19 cellular contexts compared by ENCODE assay signal in the genomic region with DNA sequence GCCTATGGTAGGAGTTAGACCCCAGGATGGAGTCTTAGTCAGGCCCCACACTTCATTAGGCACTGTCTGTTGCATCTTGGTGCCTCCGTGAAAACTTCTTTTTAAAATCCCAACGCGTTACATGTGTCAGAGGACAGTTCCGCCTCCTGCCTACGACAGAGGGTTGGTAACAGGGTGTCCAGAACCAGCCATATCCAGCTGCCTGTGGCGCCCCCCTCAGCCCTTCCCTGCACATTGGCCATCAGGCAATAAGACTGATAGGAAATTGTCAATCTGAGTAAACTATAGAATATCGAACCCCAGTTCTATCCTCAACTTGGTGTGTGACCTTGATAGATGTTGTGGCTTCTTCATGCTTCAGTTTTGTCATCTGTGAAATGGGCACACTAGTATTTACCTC.
DNase-seq lines count a peak whose midpoint lies in the region; ATAC-seq and TF ChIP-seq lines count a peak whose summit lies in the region.
"Had no signal": no experiment of that assay in that cellular context is flagged by ENCODE, and none has a peak within 500 bp of the region (broad histone marks: within the 10 kb centered on the region; RNA-seq: fewer than 3 reads in every experiment).

No MANE protein-coding gene starts in this region.

- POLR2A ChIA-PET in activated CD8-positive, alpha-beta T cell treated with anti-CD3 and anti-CD28 coated beads for 36 hours (lab: Charles Lee): no interaction called here
- POLR2A ChIA-PET in activated CD8-positive, alpha-beta T cell treated with anti-CD3 and anti-CD28 coated beads, Interleukin-2, amount 10 ng/mL, durations not matched to agents 7 days and 5 days (lab: Charles Lee): no interaction called here
- POLR2A ChIA-PET in PC-9 (lab: Charles Lee; ENCODE audit: unreplicated experiment): no interaction called here

- no peak overlapping the region for H3K27ac Mint-ChIP-seq in activated CD8-positive, alpha-beta T cell treated with anti-CD3 and anti-CD28 coated beads for 36 hours
- no peak overlapping the region for H3K27ac Mint-ChIP-seq in activated CD8-positive, alpha-beta T cell treated with anti-CD3 and anti-CD28 coated beads, Interleukin-2, amount 10 ng/mL, durations not matched to agents 7 days and 5 days

- CTCF ChIA-PET in activated CD8-positive, alpha-beta T cell treated with anti-CD3 and anti-CD28 coated beads for 36 hours (lab: Charles Lee): no interaction called here
- CTCF ChIA-PET in activated CD8-positive, alpha-beta T cell treated with anti-CD3 and anti-CD28 coated beads, Interleukin-2, amount 10 ng/mL, durations not matched to agents 7 days and 5 days (lab: Charles Lee): interaction anchor here (3.5 kb wide), 1 partner anchor 15 kb away, joined by 12 read pairs; no protein-coding TSS in a partner anchor
- CTCF ChIA-PET in PC-9 (lab: Charles Lee): no interaction called here

- no peaks in the 10 kb centered on the region for H3K79me2 ChIP-seq in PC-9 (ENCODE audit: low read depth)

- H3K4me1 ChIP-seq in iPS-15b (ENCODE audit: control insufficient read depth, insufficient read depth, low read length) (peaks cover 8% of the 10 kb centered on the region), gastrocnemius medialis (no peaks in the 10 kb centered on the region), PC-9 (replicated peaks; ENCODE audit: insufficient read depth) (no peaks in the 10 kb centered on the region)
- H3K4me1 ChIP-seq: SJSA1 had no signal

- no peaks in the 10 kb centered on the region for H3F3A ChIP-seq in PC-9 (ENCODE audit: insufficient read depth, low read depth)

- intact Hi-C loops in activated CD8-positive, alpha-beta T cell treated with anti-CD3 and anti-CD28 coated beads for 36 hours (cut with micrococcal nuclease): no loop called here
- intact Hi-C loops in gastrocnemius medialis (cut with DNase I; ENCODE audit: low total_unique reads): no loop called here
- intact Hi-C loops in PC-9 (cut with micrococcal nuclease; ENCODE audit: unreplicated experiment): no loop called here
- intact Hi-C loops in posterior vena cava (cut with DNase I): no loop called here

- no peak overlapping the region for H2AFZ ChIP-seq in PC-9

- H3K27me3 Mint-ChIP-seq in activated CD8-positive, alpha-beta T cell treated with anti-CD3 and anti-CD28 coated beads for 36 hours: peaks cover 20% of the 10 kb centered on the region
- peaks cover 13% of the 10 kb centered on the region for H3K27me3 Mint-ChIP-seq in activated CD8-positive, alpha-beta T cell treated with anti-CD3 and anti-CD28 coated beads, Interleukin-2, amount 10 ng/mL, durations not matched to agents 7 days and 5 days (ENCODE audit: low read depth)

- H3K4me2 ChIP-seq in PC-9: no peak overlapping the region

- no peak for TF ChIP-seq POLR2A in gastrocnemius medialis (IDR thresholded peaks at IDR 0.05)

- H3K9me3 ChIP-seq in iPS-15b (ENCODE audit: control insufficient read depth, insufficient read depth, low read length): no peaks in the 10 kb centered on the region
- H3K9me3 ChIP-seq in gastrocnemius medialis: no peaks in the 10 kb centered on the region
- H3K9me3 ChIP-seq in PC-9 (ENCODE audit: insufficient read depth, low read depth): no peaks in the 10 kb centered on the region
- H3K9me3 ChIP-seq: SJSA1 had no signal

- TF ChIP-seq CTCF in activated CD8-positive, alpha-beta T cell treated with anti-CD3 and anti-CD28 coated beads for 36 hours (IDR thresholded peaks at IDR 0.05): no peak
- TF ChIP-seq CTCF in gastrocnemius medialis (IDR thresholded peaks at IDR 0.05 in 4 of 5, conservative IDR thresholded peaks at IDR 0.05 in 1 of 5) (no peak), PC-9 (conservative IDR thresholded peaks at IDR 0.05) (no peak)

- no peaks in the 10 kb centered on the region for H3K36me3 ChIP-seq in iPS-15b (ENCODE audit: control insufficient read depth, insufficient read depth, low read length)
- H3K36me3 ChIP-seq in gastrocnemius medialis: no peaks in the 10 kb centered on the region
- no peaks in the 10 kb centered on the region for H3K36me3 ChIP-seq in PC-9 (ENCODE audit: low read depth)
- H3K36me3 ChIP-seq: SJSA1 had no signal

- peak; percentile 5 for DNase-seq in activated CD8-positive, alpha-beta T cell treated with anti-CD3 and anti-CD28 coated beads for 36 hours
- no peak for DNase-seq in activated CD8-positive, alpha-beta T cell treated with anti-CD3 and anti-CD28 coated beads, Interleukin-2, amount 10 ng/mL, durations not matched to agents 7 days and 5 days
- DNase-seq in NCI-H1694 treated with DMSO at 0.1 percent for 48 hours (lab: John Stamatoyannopoulos, UW) (peak; percentile 35), gastrocnemius medialis (no peak), PC-9 (no peak), posterior vena cava (ENCODE audit: low spot score) (no peak)
- no peak for DNase-seq in stimulated activated naive CD4-positive, alpha-beta T cell (lab: John Stamatoyannopoulos, UW)
- DNase-seq: GF-D8, HCEC 1CT, KBM-7, NCI-H1048, NCI-H1436 treated with DMSO at 0.1 percent for 48 hours, NCI-H2081 treated with DMSO at 0.1 percent for 48 hours, NCI-H510A, NCI-H774, PC-3 had no signal

- H3K27me3 ChIP-seq in iPS-15b (ENCODE audit: control insufficient read depth, insufficient read depth, low read length) (no peaks in the 10 kb centered on the region), gastrocnemius medialis (peaks cover 34 to 71% (median 38%) of the 10 kb centered on the region in 3 donors), PC-9 (ENCODE audit: insufficient read depth, low read depth) (peaks cover 95% of the 10 kb centered on the region)

- H3K4me3 ChIP-seq in iPS-15b (ENCODE audit: low read depth, low read length) (peak overlapping the region; percentile 6), gastrocnemius medialis (no peak overlapping the region), PC-9 (no peak overlapping the region)
- H3K4me3 ChIP-seq: SJSA1 had no signal

- H3K9me2 ChIP-seq in PC-9 (ENCODE audit: insufficient read depth): no peaks in the 10 kb centered on the region

- H3K9ac ChIP-seq in iPS-15b (ENCODE audit: low read depth, low read length): no peak overlapping the region

- H3K9me3 Mint-ChIP-seq in activated CD8-positive, alpha-beta T cell treated with anti-CD3 and anti-CD28 coated beads for 36 hours: no peaks in the 10 kb centered on the region
- no peaks in the 10 kb centered on the region for H3K9me3 Mint-ChIP-seq in activated CD8-positive, alpha-beta T cell treated with anti-CD3 and anti-CD28 coated beads, Interleukin-2, amount 10 ng/mL, durations not matched to agents 7 days and 5 days (ENCODE audit: insufficient read depth)

- in situ Hi-C loops in gastrocnemius medialis (cut with MboI; ENCODE audit: low sequenced_read_pairs in 4 of 4): no loop called here

- H3K27ac ChIP-seq in gastrocnemius medialis: no peak overlapping the region
- H3K27ac ChIP-seq in PC-9: no peak overlapping the region
- H3K27ac ChIP-seq: 22Rv1, SJSA1 had no signal

- ATAC-seq in activated CD8-positive, alpha-beta T cell treated with anti-CD3 and anti-CD28 coated beads for 36 hours: no peak
- ATAC-seq in activated CD8-positive, alpha-beta T cell treated with anti-CD3 and anti-CD28 coated beads, Interleukin-2, amount 10 ng/mL, durations not matched to agents 7 days and 5 days: no peak
- ATAC-seq in gastrocnemius medialis: no peak
- ATAC-seq: PC-3 had no signal

- no peaks in the 10 kb centered on the region for H3K4me1 Mint-ChIP-seq in activated CD8-positive, alpha-beta T cell treated with anti-CD3 and anti-CD28 coated beads for 36 hours (ENCODE audit: low read depth)
- no peaks in the 10 kb centered on the region for H3K4me1 Mint-ChIP-seq in activated CD8-positive, alpha-beta T cell treated with anti-CD3 and anti-CD28 coated beads, Interleukin-2, amount 10 ng/mL, durations not matched to agents 7 days and 5 days (ENCODE audit: low read depth)

- H3K36me3 Mint-ChIP-seq in activated CD8-positive, alpha-beta T cell treated with anti-CD3 and anti-CD28 coated beads for 36 hours (ENCODE audit: low read depth): no peaks in the 10 kb centered on the region
- H3K36me3 Mint-ChIP-seq in activated CD8-positive, alpha-beta T cell treated with anti-CD3 and anti-CD28 coated beads, Interleukin-2, amount 10 ng/mL, durations not matched to agents 7 days and 5 days (ENCODE audit: low read depth): no peaks in the 10 kb centered on the region

- H3K4me3 Mint-ChIP-seq in activated CD8-positive, alpha-beta T cell treated with anti-CD3 and anti-CD28 coated beads for 36 hours: no peak overlapping the region
- no peak overlapping the region for H3K4me3 Mint-ChIP-seq in activated CD8-positive, alpha-beta T cell treated with anti-CD3 and anti-CD28 coated beads, Interleukin-2, amount 10 ng/mL, durations not matched to agents 7 days and 5 days

- no TSS peak for BruUV-seq in PC-9 (replicated peaks; lab: Mats Ljungman, UMichigan)

- H4K20me1 ChIP-seq in PC-9 (ENCODE audit: insufficient read depth): no peaks in the 10 kb centered on the region

Comparison
In these comparisons a context has a peak if more than half of its experiments do, and no peak if none do; other contexts are left out.
1. DNase-seq: peak in activated CD8-positive, alpha-beta T cell treated with anti-CD3 and anti-CD28 coated beads for 36 hours (single experiment) and NCI-H1694 treated with DMSO at 0.1 percent for 48 hours (single experiment); none in activated CD8-positive, alpha-beta T cell treated with anti-CD3 and anti-CD28 coated beads, Interleukin-2, amount 10 ng/mL, durations not matched to agents 7 days and 5 days (single experiment), gastrocnemius medialis (0 of 2), PC-9 (0 of 2), posterior vena cava (single experiment) and stimulated activated naive CD4-positive, alpha-beta T cell (0 of 6).